8 cellular contexts compared by ENCODE assay signal in the genomic region with DNA sequence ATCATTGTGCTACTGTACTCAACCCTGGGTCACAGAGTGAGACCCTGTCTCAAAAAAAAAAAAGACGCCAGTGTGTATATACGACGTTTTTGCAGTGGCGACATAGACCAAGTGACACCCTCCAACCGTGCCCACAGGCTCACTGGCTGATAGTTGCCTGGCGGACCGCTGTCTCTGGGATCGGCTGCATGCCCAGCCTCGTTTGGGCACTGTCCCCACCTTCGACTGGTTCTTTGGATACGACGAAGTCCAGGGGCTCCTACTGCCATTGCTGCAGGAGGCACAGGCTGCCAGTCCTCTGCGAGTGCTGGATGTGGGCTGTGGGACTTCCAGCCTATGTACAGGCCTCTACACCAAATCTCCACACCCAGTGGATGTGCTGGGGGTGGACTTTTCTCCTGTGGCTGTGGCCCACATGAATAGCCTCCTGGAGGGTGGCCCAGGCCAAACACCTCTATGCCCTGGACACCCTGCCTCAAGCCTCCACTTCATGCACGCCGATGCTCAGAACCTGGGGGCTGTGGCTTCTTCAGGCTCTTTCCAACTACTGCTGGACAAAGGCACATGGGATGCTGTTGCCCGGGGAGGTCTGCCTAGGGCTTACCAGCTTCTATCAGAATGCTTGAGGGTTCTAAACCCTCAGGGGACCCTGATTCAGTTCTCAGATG. TPM values are rescaled to one million over a fixed set of nuclear protein-coding genes. Genes with fewer than 3 reads are reported as not detected.
DNase-seq lines count a peak whose midpoint lies in the region; ATAC-seq and TF ChIP-seq lines count a peak whose summit lies in the region.

No MANE protein-coding gene starts in this region.

- 38 to 52% methylated on average over 16 of the region's 16 CpGs for WGBS in heart right ventricle, 2 donors
- 58 to 73% methylated on average over 16 of the region's 16 CpGs for WGBS in lung, 2 donors

- TF ChIP-seq CTCF in heart right ventricle (IDR thresholded peaks at IDR 0.05) (no peak), astrocyte of the spinal cord (IDR thresholded peaks at IDR 0.05; ENCODE audit: low read depth, low read length) (no peak), lung (IDR thresholded peaks at IDR 0.05; ENCODE audit: control extremely low read depth, extremely low read depth) (no peak), uterus (IDR thresholded peaks at IDR 0.05) (no peak)

- intact Hi-C loops in heart right ventricle (cut with DNase I), result loop anchor here in 2 of 10 donors (5.0 kb wide), 3 partner anchors 41 to 69 kb away; a partner anchor contains a TSS
- intact Hi-C loops in cardiac septum (cut with DNase I), result no loop called here
- intact Hi-C loops in uterus (cut with DNase I; ENCODE audit: low total_unique reads), result no loop called here

- H3K9me3 ChIP-seq in heart right ventricle, result no peaks in the 10 kb centered on the region
- H3K9me3 ChIP-seq in lung (ENCODE audit: control insufficient read depth in 2 of 2, insufficient read depth in 1 of 2, low read length in 1 of 2), result no peaks in the 10 kb centered on the region
- H3K9me3 ChIP-seq in uterus, result no peaks in the 10 kb centered on the region

- no peak for TF ChIP-seq POLR2A in uterus (IDR thresholded peaks at IDR 0.05)

- ATAC-seq in heart right ventricle (peak in 2 of 8 donors; percentile 1), lung (ENCODE audit: insufficient read depth, low FRiP score) (no peak), HG03045 (IDR thresholded peaks at IDR 0.05; ENCODE audit: unreplicated experiment) (no peak)
- no peak for ATAC-seq in activated CD4-positive, CD25-positive, alpha-beta regulatory T cell treated with anti-CD3 and anti-CD28 coated beads, Interleukin-2, amount 50 U/mL, for 24 hours

- H3K36me3 ChIP-seq in heart right ventricle (peaks cover 0 to 41% (median 10%) of the 10 kb centered on the region in 9 donors), lung (ENCODE audit: control insufficient read depth in 2 of 2, insufficient read depth in 2 of 2, low read length in 2 of 2) (peaks cover 7 to 21% of the 10 kb centered on the region in 2 donors), uterus (no peaks in the 10 kb centered on the region)

- H3K4me1 ChIP-seq in heart right ventricle, result peaks cover 19 to 60% (median 47%) of the 10 kb centered on the region in 9 donors
- peaks cover 14 to 21% of the 10 kb centered on the region in 2 donors for H3K4me1 ChIP-seq in lung (ENCODE audit: control insufficient read depth in 2 of 2, insufficient read depth in 2 of 2, low read length in 2 of 2)
- peaks cover 9 to 12% of the 10 kb centered on the region in 2 donors for H3K4me1 ChIP-seq in uterus

- no peaks in the 10 kb centered on the region for H3K27me3 ChIP-seq in heart right ventricle
- H3K27me3 ChIP-seq in lung (ENCODE audit: control insufficient read depth, insufficient read depth), result no peaks in the 10 kb centered on the region
- no peaks in the 10 kb centered on the region for H3K27me3 ChIP-seq in uterus

- DNase-seq in heart right ventricle, result no peak
- no peak for DNase-seq in cardiac septum (ENCODE audit: low spot score)
- DNase-seq in astrocyte of the spinal cord (ENCODE audit: low read depth, low spot score), result no peak
- DNase-seq in lung (ENCODE audit: low spot score), result no peak
- no peak for DNase-seq in uterus
- DNase-seq in GDM1 (lab: John Stamatoyannopoulos, UW), result no peak

- H3K4me3 ChIP-seq in heart right ventricle, result peak overlapping the region; percentile 59 to 95 (median 80)
- peak overlapping the region; percentile 95 for H3K4me3 ChIP-seq in astrocyte of the spinal cord (ENCODE audit: low read depth, low read length)
- peak overlapping the region; percentile 79 for H3K4me3 ChIP-seq in lung
- peak overlapping the region; percentile 75 to 92 for H3K4me3 ChIP-seq in uterus

- H3K27ac ChIP-seq in heart right ventricle (peak overlapping the region in 9 of 10 donors; percentile 80 to 94 (median 91)), lung (ENCODE audit: low read depth in 1 of 2, low read length in 1 of 2) (peak overlapping the region; percentile 79 to 86), uterus (peak overlapping the region; percentile 88 to 89)

- in situ Hi-C loops in astrocyte of the spinal cord (cut with HindIII; ENCODE audit: low sequenced_read_pairs), result no loop called here

RNA-seq across cellular contexts. Expression of a gene that starts 1.3 kb away (rescaled TPM):
- total RNA-seq in heart right ventricle (1 to 10 TPM; 2.4 to 7.7 (median 4.2) TPM), cardiac septum (7.5 TPM), lung (10 to 100 TPM in 1 of 2 donors, 1 to 10 TPM in 1; 5.3 to 19.8 TPM), uterus (10 to 100 TPM in 2 of 4 donors, 1 to 10 TPM in 1, not detected in 1; 7.7 to 25.9 (median 12.6) TPM)
- polyA plus RNA-seq in heart right ventricle (10 to 100 TPM in 1 of 2 donors, 1 to 10 TPM in 1; 8.8 to 15.7 TPM), lung (10 to 100 TPM; 11.0 to 37.1 TPM)

RNA-seq across cellular contexts. Expression of a gene that starts 1.4 kb away (rescaled TPM):
- total RNA-seq in heart right ventricle (10 to 100 TPM; 25.8 to 41.5 (median 30.0) TPM), cardiac septum (25.4 TPM), lung (10 to 100 TPM; 19.0 to 54.0 TPM), uterus (10 to 100 TPM in 3 of 4 donors, 1 to 10 TPM in 1; 4.6 to 35.7 (median 19.5) TPM)
- polyA plus RNA-seq in heart right ventricle (100 to 1,000 TPM in 1 of 2 donors, 10 to 100 TPM in 1; 75.9 to 210 TPM), lung (100 to 1,000 TPM; 135 to 140 TPM)

RNA-seq across cellular contexts. Expression of a gene that starts 5.1 kb away (rescaled TPM):
- total RNA-seq in heart right ventricle (1 to 10 TPM; 3.9 to 9.5 (median 5.5) TPM), cardiac septum (6.9 TPM), lung (10 to 100 TPM in 1 of 2 donors, 1 to 10 TPM in 1; 8.6 to 10.4 TPM), uterus (1 to 10 TPM in 3 of 4 donors, under 1 TPM in 1; 0.51 to 6.6 (median 3.4) TPM)
- polyA plus RNA-seq in heart right ventricle (10 to 100 TPM; 18.0 to 23.0 TPM), lung (10 to 100 TPM in 1 of 2 donors, 1 to 10 TPM in 1; 8.7 to 20.1 TPM)

RNA-seq across cellular contexts. Expression of a gene that starts 5.7 kb away (rescaled TPM):
- total RNA-seq in heart right ventricle, result 1 to 10 TPM; 1.6 to 4.9 (median 3.0) TPM
- 1 to 10 TPM; 1.6 to 6.4 TPM for polyA plus RNA-seq in heart right ventricle
- 2.4 TPM for total RNA-seq in cardiac septum
- 1 to 10 TPM; 4.4 to 8.9 TPM for total RNA-seq in lung
- 1 to 10 TPM; 4.4 to 5.7 TPM for polyA plus RNA-seq in lung
- total RNA-seq in uterus, result 10 to 100 TPM in 1 of 4 donors, 1 to 10 TPM in 2, not detected in 1; 3.5 to 18.2 (median 6.9) TPM

RNA-seq across cellular contexts. Expression of a gene that starts 12.5 kb away (rescaled TPM):
- total RNA-seq in heart right ventricle (100 to 1,000 TPM in 1 of 10 donors, 10 to 100 TPM in 9; 57.8 to 100 (median 81.2) TPM), cardiac septum (62.9 TPM), lung (10 to 100 TPM; 54.8 to 80.2 TPM), uterus (100 to 1,000 TPM in 2 of 4 donors, 10 to 100 TPM in 2; 55.4 to 276 (median 102) TPM)
- polyA plus RNA-seq in heart right ventricle (100 to 1,000 TPM in 1 of 2 donors, 10 to 100 TPM in 1; 83.1 to 175 TPM), lung (100 to 1,000 TPM; 149 to 168 TPM)
